ENCODE assay signal across 8 cellular contexts in genomic region chr12:12807970-12808702, GRCh38. TPM values are rescaled to one million over a fixed set of nuclear protein-coding genes. Genes with fewer than 3 reads are reported as not detected.
A peak's percentile ranks its signal among the peaks of the same experiment; 100 is the strongest.
DNase-seq lines count a peak whose midpoint lies in the region; TF ChIP-seq lines count a peak whose summit lies in the region.

No MANE protein-coding gene starts in this region.

- DNase-seq in HCEC 1CT (peak; percentile 25), NCI-H69 (lab: John Stamatoyannopoulos, UW) (peak; percentile 67), hepatocyte (ENCODE audit: low spot score) (no peak), NCI-H82 treated with DMSO at 0.1 percent for 48 hours (lab: John Stamatoyannopoulos, UW; ENCODE audit: unreplicated experiment) (no peak), iPS-NIHi11 (ENCODE audit: low spot score) (no peak)
- DNase-seq in activated naive CD4-positive, alpha-beta T cell treated with anti-CD3 and anti-CD28 coated beads, Interleukin-2, amount 10 ng/mL, durations not matched to agents 7 days and 5 days: peak; percentile 78
- DNase-seq in stimulated activated CD8-positive, alpha-beta memory T cell treated with anti-CD3 and anti-CD28 coated beads, Interleukin-4, amount 100 ng/mL, for 48 hours: peak; percentile 59

- peaks cover 86% of the 10 kb centered on the region for H3K4me1 Mint-ChIP-seq in activated naive CD4-positive, alpha-beta T cell treated with anti-CD3 and anti-CD28 coated beads, Interleukin-2, amount 10 ng/mL, durations not matched to agents 7 days and 5 days

- H3K27ac ChIP-seq in hepatocyte: peak overlapping the region; percentile 84

- TF ChIP-seq POLR2A in GM15510 (IDR thresholded peaks at IDR 0.05; ENCODE audit: borderline replicate concordance, extremely low read depth, insufficient read length): peak; percentile 25

- 66% methylated on average over 11 of the region's 11 CpGs for WGBS in hepatocyte (ENCODE audit: low lambda C conversion rate, missing lambda C conversion rate)

- H3K27me3 Mint-ChIP-seq in activated naive CD4-positive, alpha-beta T cell treated with anti-CD3 and anti-CD28 coated beads, Interleukin-2, amount 10 ng/mL, durations not matched to agents 7 days and 5 days: no peaks in the 10 kb centered on the region

- peak overlapping the region; percentile 8 for H3K4me2 ChIP-seq in hepatocyte

- H3K9me3 ChIP-seq in hepatocyte (ENCODE audit: low read depth): no peaks in the 10 kb centered on the region

- no peaks in the 10 kb centered on the region for H3K9me2 ChIP-seq in hepatocyte (replicated peaks; ENCODE audit: insufficient read depth)

- CTCF ChIA-PET in activated naive CD4-positive, alpha-beta T cell treated with anti-CD3 and anti-CD28 coated beads, Interleukin-2, amount 10 ng/mL, durations not matched to agents 7 days and 5 days (lab: Charles Lee): interaction anchor here (0.7 to 2.3 kb wide), 6 partner anchors 18 to 113 kb away, joined by 3 to 10 read pairs (median 3); no protein-coding TSS in a partner anchor

- TF ChIP-seq CTCF in hepatocyte (IDR thresholded peaks at IDR 0.05; ENCODE audit: poor library complexity): no peak

- H2AFZ ChIP-seq in hepatocyte: peak overlapping the region; percentile 32

- no peaks in the 10 kb centered on the region for H4K20me1 ChIP-seq in hepatocyte (ENCODE audit: insufficient read depth, poor library complexity, severe bottlenecking)

- H3K27me3 ChIP-seq in hepatocyte: no peaks in the 10 kb centered on the region

- peaks cover under 1% of the 10 kb centered on the region for H3K36me3 Mint-ChIP-seq in activated naive CD4-positive, alpha-beta T cell treated with anti-CD3 and anti-CD28 coated beads, Interleukin-2, amount 10 ng/mL, durations not matched to agents 7 days and 5 days

- peak overlapping the region; percentile 26 for H3K4me3 Mint-ChIP-seq in activated naive CD4-positive, alpha-beta T cell treated with anti-CD3 and anti-CD28 coated beads, Interleukin-2, amount 10 ng/mL, durations not matched to agents 7 days and 5 days

- H3K36me3 ChIP-seq in hepatocyte (replicated peaks; ENCODE audit: insufficient read depth, low read depth): no peaks in the 10 kb centered on the region

- H3K79me2 ChIP-seq in hepatocyte: no peaks in the 10 kb centered on the region

- peak overlapping the region; percentile 97 for H3K27ac Mint-ChIP-seq in activated naive CD4-positive, alpha-beta T cell treated with anti-CD3 and anti-CD28 coated beads, Interleukin-2, amount 10 ng/mL, durations not matched to agents 7 days and 5 days

- peaks cover 15% of the 10 kb centered on the region for H3K4me1 ChIP-seq in hepatocyte (ENCODE audit: insufficient read depth)

- H3K9me3 Mint-ChIP-seq in activated naive CD4-positive, alpha-beta T cell treated with anti-CD3 and anti-CD28 coated beads, Interleukin-2, amount 10 ng/mL, durations not matched to agents 7 days and 5 days: no peaks in the 10 kb centered on the region

- H3K4me3 ChIP-seq in hepatocyte: no peak overlapping the region

RNA-seq across cellular contexts. Expression of gene DDX47, which starts 5.0 kb away (rescaled TPM):
- 69.4 and 74.4 TPM in 2 replicates for total RNA-seq in hepatocyte
- 51.6 and 56.2 TPM in 2 replicates for polyA plus RNA-seq in hepatocyte

RNA-seq across cellular contexts. Expression of gene APOLD1, which starts 22.7 kb away (rescaled TPM):
- 5.6 and 6.0 TPM in 2 replicates for total RNA-seq in hepatocyte
- 1.5 and 3.8 TPM in 2 replicates for polyA plus RNA-seq in hepatocyte

Comparison
In these comparisons a context has a peak if more than half of its experiments do, and no peak if none do; other contexts are left out.
1. DNase-seq: peak in HCEC 1CT (single experiment), NCI-H69 (single experiment), activated naive CD4-positive, alpha-beta T cell treated with anti-CD3 and anti-CD28 coated beads, Interleukin-2, amount 10 ng/mL, durations not matched to agents 7 days and 5 days (single experiment) and stimulated activated CD8-positive, alpha-beta memory T cell treated with anti-CD3 and anti-CD28 coated beads, Interleukin-4, amount 100 ng/mL, for 48 hours (single experiment); none in hepatocyte (single experiment), NCI-H82 treated with DMSO at 0.1 percent for 48 hours (single experiment) and iPS-NIHi11 (single experiment).